ENCODE assay signal across 13 cellular contexts in the genomic region with DNA sequence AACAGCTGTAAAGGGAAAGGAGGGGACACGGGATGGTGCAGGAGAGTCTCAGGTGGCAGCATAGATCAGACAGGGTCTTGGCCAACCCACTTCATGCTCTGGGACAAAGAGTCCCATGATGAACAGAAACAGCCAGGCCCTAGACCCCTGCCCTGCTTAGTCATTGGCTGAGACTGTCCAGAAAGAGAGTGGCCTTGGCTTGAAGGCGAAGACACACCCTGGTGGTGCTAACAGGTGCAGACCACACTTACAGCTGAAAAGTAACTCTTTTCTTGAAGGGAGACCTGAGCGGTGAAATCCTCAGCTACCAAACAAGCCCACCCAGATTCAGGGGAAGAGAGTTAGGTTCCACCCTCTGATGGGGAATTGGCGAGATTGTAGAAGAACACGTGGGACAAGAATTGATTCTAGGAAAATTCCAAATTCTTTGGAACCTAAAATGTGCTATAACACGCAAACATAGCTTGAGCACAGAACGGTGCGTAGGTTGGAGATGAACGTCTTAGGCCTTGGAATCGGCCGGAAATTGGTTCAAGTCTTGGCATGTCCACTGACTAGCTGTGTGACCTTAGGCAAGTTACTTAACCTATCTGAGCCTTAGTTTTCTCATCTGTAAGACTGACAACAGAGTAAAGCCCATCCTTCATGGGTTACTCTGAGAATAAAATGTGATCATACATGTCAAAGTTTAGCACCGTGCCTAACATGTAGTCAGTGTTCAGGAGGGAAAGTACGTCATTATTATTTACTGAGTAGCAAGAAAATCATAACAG. TPM values are rescaled to one million over a fixed set of nuclear protein-coding genes. Genes with fewer than 3 reads are reported as not detected.
DNase-seq lines count a peak whose midpoint lies in the region; ATAC-seq, FAIRE-seq and TF ChIP-seq lines count a peak whose summit lies in the region.
"Had no signal": no experiment of that assay in that cellular context is flagged by ENCODE, and none has a peak within 500 bp of the region (broad histone marks: within the 10 kb centered on the region; RNA-seq: fewer than 3 reads in every experiment).

No MANE protein-coding gene starts in this region.

- DNase-seq in HepG2 (ENCODE audit: low spot score) = no peak
- DNase-seq in right lobe of liver = no peak
- no peak for DNase-seq in K562 (ENCODE audit: extremely low read depth in 1 of 4, low spot score in 3 of 4)
- no peak for DNase-seq in mesendoderm
- DNase-seq in osteoblast (ENCODE audit: insufficient read length, low spot score, missing footprints) = no peak
- no peak for DNase-seq in SKM-1 treated with dmso at 0.1 percent for 144 hours (lab: John Stamatoyannopoulos, UW; ENCODE audit: unreplicated experiment)
- no peak for DNase-seq in NCI-H2227 (lab: John Stamatoyannopoulos, UW; ENCODE audit: unreplicated experiment)
- no peak for DNase-seq in MCF 10A (ENCODE audit: unreplicated experiment)
- DNase-seq: CD4-positive, CD25-positive, alpha-beta regulatory T cell; GF-D8 had no signal

- POLR2A ChIA-PET in HepG2 (lab: Yijun Ruan, JAX) = no interaction called here
- POLR2A ChIA-PET in K562 (lab: Yijun Ruan, JAX) = interaction anchor here (0.7 to 1.2 kb wide), 3 partner anchors 38 to 371 kb away, joined by 3 read pairs; no protein-coding TSS in a partner anchor
- POLR2A ChIA-PET in MCF 10A (lab: Yijun Ruan, JAX) = no interaction called here

- H4K20me1 ChIP-seq in HepG2 (ENCODE audit: insufficient read depth, low read length) = no peaks in the 10 kb centered on the region
- H4K20me1 ChIP-seq in K562 (replicated peaks; ENCODE audit: control insufficient read depth, insufficient read depth, low read length) = no peaks in the 10 kb centered on the region
- no peaks in the 10 kb centered on the region for H4K20me1 ChIP-seq in osteoblast (ENCODE audit: insufficient read depth, low read length)

- TF ChIP-seq CTCF in HepG2 (CRISPR knock-in tag; IDR thresholded peaks at IDR 0.05) = no peak
- TF ChIP-seq CTCF in right lobe of liver (IDR thresholded peaks at IDR 0.05) = no peak
- no peak for TF ChIP-seq CTCF in K562 (IDR thresholded peaks at IDR 0.05 in 2 of 3, conservative IDR thresholded peaks at IDR 0.05 in 1 of 3; ENCODE audit: insufficient read depth in 2 of 3, low read depth in 1 of 3, low read length in 3 of 3)
- no peak for TF ChIP-seq CTCF in osteoblast (IDR thresholded peaks at IDR 0.05; ENCODE audit: extremely low read depth, low read depth, low read length)
- TF ChIP-seq CTCF in MCF 10A (IDR thresholded peaks at IDR 0.05; ENCODE audit: unreplicated experiment) = no peak

- no peaks in the 10 kb centered on the region for H3K9me1 ChIP-seq in K562 (ENCODE audit: control insufficient read depth, insufficient read depth, low read length)

- ATAC-seq in HepG2 (no peak), right lobe of liver (no peak), K562 (no peak)

- no peaks in the 10 kb centered on the region for H3K4me1 Mint-ChIP-seq in MCF 10A (ENCODE audit: insufficient read depth, unreplicated experiment)
- H3K4me1 Mint-ChIP-seq: CD4-positive, CD25-positive, alpha-beta regulatory T cell had no signal

- no peaks in the 10 kb centered on the region for H3K9me3 Mint-ChIP-seq in MCF 10A (ENCODE audit: unreplicated experiment)

- no peaks in the 10 kb centered on the region for H3K36me3 ChIP-seq in HepG2 (replicated peaks in 1 of 2; ENCODE audit: control insufficient read depth in 1 of 2, insufficient read depth in 2 of 2, low read length in 2 of 2)
- no peaks in the 10 kb centered on the region for H3K36me3 ChIP-seq in right lobe of liver
- no peaks in the 10 kb centered on the region for H3K36me3 ChIP-seq in K562 (ENCODE audit: control insufficient read depth, insufficient read depth, low read length)
- no peaks in the 10 kb centered on the region for H3K36me3 ChIP-seq in mesendoderm (ENCODE audit: control insufficient read depth, insufficient read depth, low read length)
- H3K36me3 ChIP-seq in osteoblast (ENCODE audit: insufficient read depth, low read length) = no peaks in the 10 kb centered on the region

- peak overlapping the region; percentile 66 for H2AK5ac ChIP-seq in mesendoderm (ENCODE audit: low read length)

- peak overlapping the region; percentile 16 for H2BK5ac ChIP-seq in mesendoderm (ENCODE audit: low read length)

- intact Hi-C loops in HepG2 (cut with micrococcal nuclease; ENCODE audit: unreplicated experiment) (no loop called here), right lobe of liver (cut with DNase I) (loop anchor here in 1 of 2 donors (10.0 kb wide), 1 partner anchor 62 kb away; no protein-coding TSS in a partner anchor), K562 (cut with micrococcal nuclease) (no loop called here), MCF 10A (cut with micrococcal nuclease) (no loop called here)

- CTCF ChIA-PET in HepG2 (lab: Yijun Ruan, JAX; ENCODE audit: low intra/inter-chr PET ratio, low total read pairs) (no interaction called here), K562 (lab: Yijun Ruan, JAX; ENCODE audit: low intra/inter-chr PET ratio) (no interaction called here), MCF 10A (lab: Yijun Ruan, JAX) (interaction anchor here (0.5 to 1.1 kb wide), 3 partner anchors 14 to 592 kb away, joined by 3 to 5 read pairs (median 3); no protein-coding TSS in a partner anchor)

- H3K4ac ChIP-seq in mesendoderm (ENCODE audit: low read depth, low read length) = peak overlapping the region; percentile 11

- TF ChIP-seq EP300 in HepG2 (IDR thresholded peaks at IDR 0.05; ENCODE audit: low read depth in 2 of 2, low read length in 2 of 2) = no peak
- TF ChIP-seq EP300 in HepG2 (CRISPR knock-in tag; IDR thresholded peaks at IDR 0.05; ENCODE audit: borderline replicate concordance) = no peak
- no peak for TF ChIP-seq EP300 in K562 (IDR thresholded peaks at IDR 0.05; ENCODE audit: low read length)

- no peak for TF ChIP-seq POLR2A in HepG2 (IDR thresholded peaks at IDR 0.05; ENCODE audit: insufficient read depth in 1 of 2, low read depth in 2 of 2, low read length in 2 of 2)
- TF ChIP-seq POLR2A in right lobe of liver (IDR thresholded peaks at IDR 0.05) = no peak
- no peak for TF ChIP-seq POLR2A in K562 (conservative IDR thresholded peaks at IDR 0.05)

- TF ChIP-seq RAD21 in HepG2 (CRISPR knock-in tag; IDR thresholded peaks at IDR 0.05) (no peak), K562 (CRISPR knock-in tag; conservative IDR thresholded peaks at IDR 0.05 in 1 of 2, IDR thresholded peaks at IDR 0.05 in 1 of 2) (no peak)

- FAIRE-seq in HepG2 (lab: Jason Lieb, UNC) (no peak), K562 (lab: Jason Lieb, UNC) (no peak)
- FAIRE-seq: GM19239, H54 had no signal

- H3K36me3 Mint-ChIP-seq in MCF 10A (ENCODE audit: insufficient read depth, unreplicated experiment) = no peaks in the 10 kb centered on the region
- H3K36me3 Mint-ChIP-seq: CD4-positive, CD25-positive, alpha-beta regulatory T cell had no signal

- H3K4me3 ChIP-seq in HepG2 (replicated peaks in 1 of 3; ENCODE audit: insufficient read depth in 1 of 3, low read depth in 2 of 3, low read length in 3 of 3) = no peak overlapping the region
- H3K4me3 ChIP-seq in right lobe of liver = no peak overlapping the region
- no peak overlapping the region for H3K4me3 ChIP-seq in K562
- H3K4me3 ChIP-seq in mesendoderm (ENCODE audit: low read length) = no peak overlapping the region
- H3K4me3 ChIP-seq in osteoblast (ENCODE audit: insufficient read depth, low read length) = no peak overlapping the region

- peaks cover 0 to 41% of the 10 kb centered on the region in 2 experiments; a peak in 2 of 5 replicates for H3K27me3 ChIP-seq in HepG2 (ENCODE audit: control insufficient read depth in 1 of 2, insufficient read depth in 2 of 2, low read length in 2 of 2)
- no peaks in the 10 kb centered on the region for H3K27me3 ChIP-seq in right lobe of liver
- peaks cover 29 to 55% of the 10 kb centered on the region in 2 experiments for H3K27me3 ChIP-seq in K562 (ENCODE audit: control insufficient read depth in 2 of 2, insufficient read depth in 2 of 2, low read length in 2 of 2)
- no peaks in the 10 kb centered on the region for H3K27me3 ChIP-seq in mesendoderm (ENCODE audit: insufficient read depth, low read length, poor library complexity)
- peaks cover 11% of the 10 kb centered on the region for H3K27me3 ChIP-seq in osteoblast (ENCODE audit: insufficient read depth, low read length)

- H3K79me2 ChIP-seq in HepG2 (ENCODE audit: insufficient read depth, low read length) (no peaks in the 10 kb centered on the region), K562 (ENCODE audit: control insufficient read depth, insufficient read depth, low read length) (no peaks in the 10 kb centered on the region), mesendoderm (ENCODE audit: control insufficient read depth, insufficient read depth, low read length) (no peaks in the 10 kb centered on the region), osteoblast (ENCODE audit: insufficient read depth, low read length) (no peaks in the 10 kb centered on the region)

- no peak overlapping the region for H3K27ac Mint-ChIP-seq in MCF 10A (ENCODE audit: low read depth, unreplicated experiment)
- H3K27ac Mint-ChIP-seq: CD4-positive, CD25-positive, alpha-beta regulatory T cell had no signal

- H3K56ac ChIP-seq in mesendoderm (ENCODE audit: low read length) = peak overlapping the region; percentile 45

- in situ Hi-C loops in HepG2 (cut with HindIII; ENCODE audit: extremely low pct_ligation_motif_present, low pct_unique_long_range_greater_than_20kb) = no loop called here
- in situ Hi-C loops in K562 (cut with MboI) = no loop called here

- no peak overlapping the region for H3K18ac ChIP-seq in mesendoderm (ENCODE audit: low read length)

- H2AFZ ChIP-seq in HepG2 (ENCODE audit: low read length) = no peak overlapping the region
- no peak overlapping the region for H2AFZ ChIP-seq in K562 (ENCODE audit: low read depth, low read length)
- no peak overlapping the region for H2AFZ ChIP-seq in osteoblast (ENCODE audit: low read length)

- no peak overlapping the region for H3K23ac ChIP-seq in mesendoderm (ENCODE audit: low read length)

- no peak overlapping the region for H3K4me3 Mint-ChIP-seq in MCF 10A (ENCODE audit: unreplicated experiment)
- H3K4me3 Mint-ChIP-seq: CD4-positive, CD25-positive, alpha-beta regulatory T cell had no signal

- H4K5ac ChIP-seq in mesendoderm (ENCODE audit: low read length) = no peak overlapping the region

- no peaks in the 10 kb centered on the region for H3K4me1 ChIP-seq in HepG2 (ENCODE audit: insufficient read depth, low read length)
- H3K4me1 ChIP-seq in right lobe of liver = no peaks in the 10 kb centered on the region
- H3K4me1 ChIP-seq in K562 (replicated peaks in 1 of 2; ENCODE audit: control insufficient read depth in 2 of 2, insufficient read depth in 2 of 2, low read length in 2 of 2) = peaks cover 0 to 5% of the 10 kb centered on the region in 2 experiments; a peak in 2 of 5 replicates
- H3K4me1 ChIP-seq in mesendoderm (ENCODE audit: control insufficient read depth, low read depth, low read length) = peaks cover 8% of the 10 kb centered on the region
- H3K4me1 ChIP-seq in osteoblast (ENCODE audit: insufficient read depth, low read length) = no peaks in the 10 kb centered on the region

- H3K4me2 ChIP-seq in HepG2 (ENCODE audit: low read depth, low read length) = no peak overlapping the region
- H3K4me2 ChIP-seq in K562 (ENCODE audit: insufficient read depth, low read length) = no peak overlapping the region
- H3K4me2 ChIP-seq in mesendoderm (ENCODE audit: low read length) = no peak overlapping the region
- no peak overlapping the region for H3K4me2 ChIP-seq in osteoblast (ENCODE audit: insufficient read depth, low read length)

- H4K8ac ChIP-seq in mesendoderm (ENCODE audit: low read depth, low read length) = no peak overlapping the region

- WGBS in HepG2 (ENCODE audit: low lambda C conversion rate) = 47% methylated on average over 13 of the region's 13 CpGs
- WGBS in right lobe of liver (ENCODE audit: insufficient coverage, low coverage, low lambda C conversion rate, missing lambda C conversion rate) = 90% methylated on average over 11 of the region's 13 CpGs
- 6% methylated on average over 13 of the region's 13 CpGs for WGBS in K562 (ENCODE audit: insufficient coverage, low coverage, missing lambda C conversion rate)
- WGBS in mesendoderm (ENCODE audit: extremely low coverage, insufficient coverage, low lambda C conversion rate) = no CpG with 5 or more reads among the region's 13 CpGs

- H2BK15ac ChIP-seq in mesendoderm (replicated peaks; ENCODE audit: low read depth) = no peak overlapping the region

- H3K27ac ChIP-seq in HepG2 (ENCODE audit: extremely low read length, insufficient read depth, low read length) (no peak overlapping the region), right lobe of liver (no peak overlapping the region), K562 (ENCODE audit: extremely low read depth, low read depth, low read length) (no peak overlapping the region), mesendoderm (ENCODE audit: low read depth, low read length) (no peak overlapping the region), osteoblast (ENCODE audit: low read depth, low read length) (no peak overlapping the region)
- H3K27ac ChIP-seq: 22Rv1 had no signal

- H3K79me1 ChIP-seq in mesendoderm (ENCODE audit: low read length) = no peaks in the 10 kb centered on the region

- peaks cover 10% of the 10 kb centered on the region for H3K27me3 Mint-ChIP-seq in MCF 10A (ENCODE audit: insufficient read depth, unreplicated experiment)
- H3K27me3 Mint-ChIP-seq: CD4-positive, CD25-positive, alpha-beta regulatory T cell had no signal

- BruUV-seq in HepG2 (replicated peaks; lab: Mats Ljungman, UMichigan) (no TSS peak), K562 (replicated peaks; lab: Mats Ljungman, UMichigan) (no TSS peak), MCF 10A (replicated peaks; lab: Mats Ljungman, UMichigan) (no TSS peak)

- no peak overlapping the region for H2BK120ac ChIP-seq in mesendoderm (ENCODE audit: low read depth, low read length)

- H3K9me3 ChIP-seq in HepG2 (ENCODE audit: low read length) (no peaks in the 10 kb centered on the region), right lobe of liver (no peaks in the 10 kb centered on the region), K562 (replicated peaks; ENCODE audit: control insufficient read depth, insufficient read depth, low read depth, low read length) (no peaks in the 10 kb centered on the region), osteoblast (ENCODE audit: low read depth, low read length) (peaks cover 6% of the 10 kb centered on the region)

- H3K9ac ChIP-seq in HepG2 (ENCODE audit: insufficient read depth, low read depth, low read length) (no peak overlapping the region), K562 (ENCODE audit: insufficient read depth in 1 of 2, low read depth in 2 of 2, low read length in 2 of 2) (no peak overlapping the region), mesendoderm (ENCODE audit: low read length) (no peak overlapping the region)

RNA-seq across cellular contexts. Expression of a gene that starts 12.5 kb away (rescaled TPM):
- total RNA-seq in HepG2 (2016; rRNA removed; fragmentation: Illumina TruSeq; extraction: Trizol) (2.8 and 4.0 TPM in 2 replicates), right lobe of liver (10 to 100 TPM in 5 of 6 experiments, 1 to 10 TPM in 1; 6.6 to 15.6 (median 11.3) TPM), K562 (2014; rRNA removed) (1.00 and 1.7 TPM in 2 replicates), K562 (2014; rRNA removed; fragmentation: Illumina TruSeq; extraction: Trizol) (0.89 and 1.0 TPM in 2 replicates), K562 (2015; rRNA removed; fragmentation: Illumina TruSeq; extraction: Trizol) (1.0 and 1.2 TPM in 2 replicates), K562 (2021) (1.8 and 2.0 TPM in 2 replicates), osteoblast (5.1 and 5.6 TPM in 2 replicates), MCF 10A (2022) (2.5 and 3.3 TPM in 2 replicates)
- total RNA-seq in HepG2 (2016; cell fraction: cytosol; rRNA removed; fragmentation: Illumina TruSeq; extraction: Trizol; ENCODE audit: low read depth) = 0.79 and 0.91 TPM in 2 replicates
- total RNA-seq in HepG2 (2016; cell fraction: insoluble cytoplasmic fraction; rRNA removed; fragmentation: Illumina TruSeq; extraction: Trizol) = 2.6 and 3.4 TPM in 2 replicates
- 1.7 and 1.9 TPM in 2 replicates for total RNA-seq in HepG2 (2016; cell fraction: membrane; rRNA removed; fragmentation: Illumina TruSeq; extraction: Trizol)
- 3.8 and 4.8 TPM in 2 replicates for total RNA-seq in HepG2 (2016; cell fraction: nucleus; rRNA removed; fragmentation: Illumina TruSeq; extraction: Trizol)
- polyA plus RNA-seq in HepG2 (2011; rRNA removed) (1.8 and 2.0 TPM in 2 replicates), K562 (2011; rRNA removed) (1.1 and 1.5 TPM in 2 replicates), K562 (2014; fragmentation: Illumina TruSeq; extraction: Trizol) (0.77 and 0.91 TPM in 2 replicates), K562 (2014; fragmentation: Nextera tagmentation; extraction: Ambion mirVana) (under 1 TPM; 0.15 to 0.27 TPM), K562 (2014; rRNA removed) (1.2 and 1.5 TPM in 2 replicates)
- 1.4 and 1.5 TPM in 2 replicates for polyA plus RNA-seq in HepG2 (2011; cell fraction: cytosol; rRNA removed)
- 5.0 and 5.9 TPM in 2 replicates for polyA plus RNA-seq in HepG2 (2011; cell fraction: nucleus; rRNA removed)
- 1.5 and 2.0 TPM in 2 replicates for polyA plus RNA-seq in HepG2 (2012)
- 0.28 and 0.36 TPM in 2 replicates for polyA plus RNA-seq in HepG2 (2016; cell fraction: cytosol; fragmentation: Illumina TruSeq; extraction: Trizol; ENCODE audit: low read depth)
- 3.1 and 3.6 TPM in 2 replicates for polyA plus RNA-seq in HepG2 (2016; cell fraction: insoluble cytoplasmic fraction; fragmentation: Illumina TruSeq; extraction: Trizol; ENCODE audit: low read depth)
- polyA plus RNA-seq in HepG2 (2016; cell fraction: membrane; fragmentation: Illumina TruSeq; extraction: Trizol; ENCODE audit: low read depth) = 0.69 and 0.76 TPM in 2 replicates
- polyA plus RNA-seq in HepG2 (2016; cell fraction: nucleus; fragmentation: Illumina TruSeq; extraction: Trizol; ENCODE audit: insufficient read depth, low read depth) = 4.2 and 4.4 TPM in 2 replicates
- polyA minus RNA-seq in HepG2 (2011; rRNA and poly(A)+ RNA removed; ENCODE audit: low replicate concordance) = 1.8 and 5.1 TPM in 2 replicates
- polyA minus RNA-seq in HepG2 (2011; cell fraction: cytosol; rRNA and poly(A)+ RNA removed) = 0.79 and 1.4 TPM in 2 replicates
- 8.5 and 8.8 TPM in 2 replicates for polyA minus RNA-seq in HepG2 (2011; cell fraction: nucleus; rRNA and poly(A)+ RNA removed)
- total RNA-seq in K562 (2011; cell fraction: chromatin; rRNA removed; ENCODE audit: low replicate concordance) = 7.7 TPM in 2 replicates
- total RNA-seq in K562 (2011; cell fraction: nucleolus; rRNA removed) = 4.7 and 5.0 TPM in 2 replicates
- 5.7 and 6.9 TPM in 2 replicates for total RNA-seq in K562 (2011; cell fraction: nucleoplasm; rRNA removed)
- 0.88 and 1.4 TPM in 2 replicates for polyA plus RNA-seq in K562 (2011; cell fraction: cytosol; rRNA removed)
- 3.4 and 3.8 TPM in 2 replicates for polyA plus RNA-seq in K562 (2011; cell fraction: nucleus; rRNA removed)
- polyA plus RNA-seq in K562 (2012) = 1.1 and 1.6 TPM in 2 replicates
- polyA minus RNA-seq in K562 (2011; rRNA and poly(A)+ RNA removed) = 2.9 and 5.3 TPM in 2 replicates
- 0.48 and 1.5 TPM in 2 replicates for polyA minus RNA-seq in K562 (2011; cell fraction: cytosol; rRNA and poly(A)+ RNA removed)
- polyA minus RNA-seq in K562 (2011; cell fraction: nucleus; rRNA and poly(A)+ RNA removed) = 2.7 and 4.3 TPM in 2 replicates
- polyA plus RNA-seq in mesendoderm (2013, experiment 1 of 2) = 1.5 TPM
- 1.5 TPM for polyA plus RNA-seq in mesendoderm (2013, experiment 2 of 2)
